10 cellular contexts compared by ENCODE assay signal in genomic region chr2:47065771-47066380, GRCh38.
DNase-seq lines count a peak whose midpoint lies in the region; ATAC-seq, FAIRE-seq and TF ChIP-seq lines count a peak whose summit lies in the region.
"Had no signal": no experiment of that assay in that cellular context is flagged by ENCODE, and none has a peak within 500 bp of the region (broad histone marks: within the 10 kb centered on the region; RNA-seq: fewer than 3 reads in every experiment).

No MANE protein-coding gene starts in this region.

- TF ChIP-seq POLR2A in HepG2 (IDR thresholded peaks at IDR 0.05; ENCODE audit: insufficient read depth in 1 of 2, low read depth in 2 of 2, low read length in 2 of 2) = no peak

- peak overlapping the region; percentile 88 for H2BK120ac ChIP-seq in mesenchymal stem cell (ENCODE audit: low read depth, low read length)

- peak overlapping the region; percentile 53 to 96 for H3K4ac ChIP-seq in mesenchymal stem cell (ENCODE audit: low read depth in 1 of 2, low read length in 2 of 2)

- DNase-seq in HepG2 (ENCODE audit: low spot score) (no peak), colonic mucosa (peak; percentile 83), mesenchymal stem cell (peak; percentile 80), GF-D8 (lab: John Stamatoyannopoulos, UW) (no peak), natural killer cell (no peak)
- DNase-seq: NCI-H146; stimulated activated CD8-positive, alpha-beta memory T cell treated with anti-CD3 and anti-CD28 coated beads, Interleukin-4, amount 100 ng/mL, for 48 hours had no signal

- no TSS peak for BruUV-seq in HepG2 (replicated peaks; lab: Mats Ljungman, UMichigan)

- TF ChIP-seq EP300 in HepG2 (IDR thresholded peaks at IDR 0.05; ENCODE audit: low read depth in 2 of 2, low read length in 2 of 2) = no peak
- TF ChIP-seq EP300 in HepG2 (CRISPR knock-in tag; IDR thresholded peaks at IDR 0.05; ENCODE audit: borderline replicate concordance) = no peak

- H3K36me3 Mint-ChIP-seq in natural killer cell = peaks cover 8% of the 10 kb centered on the region

- no peak for FAIRE-seq in HepG2 (lab: Jason Lieb, UNC)

- peaks cover 3 to 13% of the 10 kb centered on the region in 2 donors for H3K27me3 Mint-ChIP-seq in natural killer cell (ENCODE audit: low read depth in 2 of 2)

- H3K36me3 ChIP-seq in liver (ENCODE audit: control insufficient read depth in 4 of 4, insufficient read depth in 3 of 4, low read depth in 1 of 4, low read length in 3 of 4) = peaks cover 0 to 5% (median 1%) of the 10 kb centered on the region in 4 donors
- H3K36me3 ChIP-seq in HepG2 (replicated peaks in 1 of 2; ENCODE audit: control insufficient read depth in 1 of 2, insufficient read depth in 2 of 2, low read length in 2 of 2) = peaks cover 12 to 33% of the 10 kb centered on the region in 2 experiments
- H3K36me3 ChIP-seq in colonic mucosa = no peaks in the 10 kb centered on the region
- H3K36me3 ChIP-seq in mesenchymal stem cell (ENCODE audit: control insufficient read depth in 1 of 2, insufficient read depth in 2 of 2, low read depth in 1 of 2, low read length in 2 of 2) = peaks cover 13 to 62% of the 10 kb centered on the region in 2 experiments

- H3K27me3 ChIP-seq in liver (ENCODE audit: control insufficient read depth in 4 of 4, insufficient read depth in 4 of 4, low read length in 3 of 4) (no peaks in the 10 kb centered on the region), HepG2 (ENCODE audit: control insufficient read depth in 1 of 2, insufficient read depth in 2 of 2, low read length in 2 of 2) (no peaks in the 10 kb centered on the region), colonic mucosa (no peaks in the 10 kb centered on the region), mesenchymal stem cell (ENCODE audit: control insufficient read depth in 1 of 2, insufficient read depth in 1 of 2, low read length in 2 of 2) (no peaks in the 10 kb centered on the region)

- no peaks in the 10 kb centered on the region for H3K9me3 Mint-ChIP-seq in natural killer cell

- in situ Hi-C loops in HepG2 (cut with HindIII; ENCODE audit: extremely low pct_ligation_motif_present, low pct_unique_long_range_greater_than_20kb) = no loop called here

- H3K27ac Mint-ChIP-seq in natural killer cell = no peak overlapping the region

- H2BK12ac ChIP-seq in mesenchymal stem cell (ENCODE audit: low read length in 2 of 2) = peak overlapping the region; percentile 96 to 97

- no peak overlapping the region for H3K23ac ChIP-seq in mesenchymal stem cell (ENCODE audit: low read length in 2 of 2)

- no peak overlapping the region for H3K4me2 ChIP-seq in HepG2 (ENCODE audit: low read depth, low read length)
- H3K4me2 ChIP-seq in mesenchymal stem cell (ENCODE audit: low read length, poor library complexity, severe bottlenecking) = no peak overlapping the region

- H2AK5ac ChIP-seq in mesenchymal stem cell (ENCODE audit: low read length, severe bottlenecking) = peak overlapping the region; percentile 97

- POLR2A ChIA-PET in HepG2 (lab: Yijun Ruan, JAX) = interaction anchor here (8.1 kb wide), 1 partner anchor 13 kb away, joined by 134 read pairs; no protein-coding TSS in a partner anchor

- H3K4me1 ChIP-seq in liver (ENCODE audit: control insufficient read depth in 4 of 4, insufficient read depth in 4 of 4, low read length in 3 of 4) (peaks cover 2 to 30% (median 17%) of the 10 kb centered on the region in 4 donors), HepG2 (ENCODE audit: insufficient read depth, low read length) (peaks cover 64% of the 10 kb centered on the region), colonic mucosa (peaks cover 25% of the 10 kb centered on the region), mesenchymal stem cell (ENCODE audit: control insufficient read depth, insufficient read depth, low read depth, low read length) (peaks cover 42% of the 10 kb centered on the region)

- CTCF ChIA-PET in HepG2 (lab: Yijun Ruan, JAX; ENCODE audit: low intra/inter-chr PET ratio, low total read pairs) = no interaction called here

- H2AFZ ChIP-seq in HepG2 (ENCODE audit: low read length) = no peak overlapping the region
- no peak overlapping the region for H2AFZ ChIP-seq in mesenchymal stem cell (ENCODE audit: low read depth, low read length)

- H3K14ac ChIP-seq in mesenchymal stem cell (ENCODE audit: low read length in 2 of 2) = no peak overlapping the region

- TF ChIP-seq CTCF in liver (IDR thresholded peaks at IDR 0.05; ENCODE audit: low read depth, low read length, missing input control) (no peak), HepG2 (CRISPR knock-in tag; IDR thresholded peaks at IDR 0.05) (no peak), colonic mucosa (IDR thresholded peaks at IDR 0.05) (no peak), natural killer cell (IDR thresholded peaks at IDR 0.05) (no peak)

- H2BK15ac ChIP-seq in mesenchymal stem cell (ENCODE audit: low read depth, poor library complexity, severe bottlenecking) = peak overlapping the region; percentile 100

- H4K8ac ChIP-seq in mesenchymal stem cell (ENCODE audit: low read length) = peak overlapping the region; percentile 93

- TF ChIP-seq RAD21 in liver (IDR thresholded peaks at IDR 0.05) (peak in 1 of 2 donors; percentile 19), HepG2 (CRISPR knock-in tag; IDR thresholded peaks at IDR 0.05) (no peak)

- H3K4me3 ChIP-seq in liver (ENCODE audit: low read depth in 1 of 3, low read length in 3 of 3) (no peak overlapping the region), HepG2 (replicated peaks in 1 of 3; ENCODE audit: insufficient read depth in 1 of 3, low read depth in 2 of 3, low read length in 3 of 3) (no peak overlapping the region), colonic mucosa (no peak overlapping the region), mesenchymal stem cell (ENCODE audit: insufficient read depth in 1 of 2, low read depth in 1 of 2, low read length in 2 of 2) (no peak overlapping the region)

- peak overlapping the region; percentile 99 for H4K91ac ChIP-seq in mesenchymal stem cell (ENCODE audit: low read length)

- ATAC-seq in HepG2 (no peak), natural killer cell (no peak), GM19467 (IDR thresholded peaks at IDR 0.05; ENCODE audit: unreplicated experiment) (no peak), HG02588 (IDR thresholded peaks at IDR 0.05; ENCODE audit: unreplicated experiment) (no peak)

- H3K79me2 ChIP-seq in HepG2 (ENCODE audit: insufficient read depth, low read length) = no peaks in the 10 kb centered on the region

- intact Hi-C loops in HepG2 (cut with micrococcal nuclease; ENCODE audit: unreplicated experiment) (no loop called here), colonic mucosa (cut with DNase I) (no loop called here), natural killer cell (cut with micrococcal nuclease) (no loop called here)

- no peak overlapping the region for H3K4me3 Mint-ChIP-seq in natural killer cell

- H3K79me1 ChIP-seq in mesenchymal stem cell (replicated peaks; ENCODE audit: low read length, poor library complexity, severe bottlenecking) = peaks cover 10% of the 10 kb centered on the region

- H3K27ac ChIP-seq in liver (ENCODE audit: low read depth in 1 of 2, low read length in 2 of 2) = peak overlapping the region; percentile 19 to 35
- no peak overlapping the region for H3K27ac ChIP-seq in HepG2 (ENCODE audit: extremely low read length, insufficient read depth, low read length)
- H3K27ac ChIP-seq in colonic mucosa = peak overlapping the region; percentile 78
- H3K27ac ChIP-seq in mesenchymal stem cell (ENCODE audit: low read length, poor library complexity, severe bottlenecking) = peak overlapping the region; percentile 77

- H3K9me3 ChIP-seq in liver (ENCODE audit: control insufficient read depth in 4 of 4, low read length in 3 of 4) (no peaks in the 10 kb centered on the region), HepG2 (ENCODE audit: low read length) (no peaks in the 10 kb centered on the region), colonic mucosa (no peaks in the 10 kb centered on the region), mesenchymal stem cell (ENCODE audit: control insufficient read depth, low read length) (no peaks in the 10 kb centered on the region)

- H3K9ac ChIP-seq in liver (ENCODE audit: low read depth in 1 of 2, low read length in 2 of 2) = no peak overlapping the region
- H3K9ac ChIP-seq in HepG2 (ENCODE audit: insufficient read depth, low read depth, low read length) = no peak overlapping the region
- H3K9ac ChIP-seq in colonic mucosa (ENCODE audit: low read depth in 2 of 2, low read length in 2 of 2) = peak overlapping the region; percentile 8 to 68
- peak overlapping the region; percentile 33 for H3K9ac ChIP-seq in mesenchymal stem cell (ENCODE audit: low read length)

- H4K20me1 ChIP-seq in HepG2 (ENCODE audit: insufficient read depth, low read length) = no peaks in the 10 kb centered on the region

- peaks cover 10 to 24% of the 10 kb centered on the region in 2 donors for H3K4me1 Mint-ChIP-seq in natural killer cell

- peak overlapping the region; percentile 60 for H2BK5ac ChIP-seq in mesenchymal stem cell (ENCODE audit: low read depth, low read length, poor library complexity, severe bottlenecking)

- H3K18ac ChIP-seq in mesenchymal stem cell (ENCODE audit: low read depth in 1 of 2, low read length in 2 of 2) = peak overlapping the region; percentile 97 to 98

- WGBS in liver = 67% methylated on average over 4 of the region's 4 CpGs
- WGBS in HepG2 (ENCODE audit: low lambda C conversion rate) = 95% methylated on average over 4 of the region's 4 CpGs
- 2% methylated on average over 3 of the region's 4 CpGs for WGBS in mesenchymal stem cell

TF ChIP-seq in liver, 16 proteins besides CTCF, POLR2A, EP300 and RAD21:
- no peak for TF ChIP-seq YY1 (IDR thresholded peaks at IDR 0.05)
- TF ChIP-seq RXRA (IDR thresholded peaks at IDR 0.05) = peak; percentile 23 to 36
- peak; percentile 11 for TF ChIP-seq NR2F2 (IDR thresholded peaks at IDR 0.05)

TF ChIP-seq in HepG2, 621 proteins besides CTCF, POLR2A, EP300 and RAD21 (continues in another document):
- TF ChIP-seq MAFK (conservative IDR thresholded peaks at IDR 0.05 in 1 of 2, IDR thresholded peaks at IDR 0.05 in 1 of 2; ENCODE audit: low read length in 2 of 2) = no peak

Comparison
In these comparisons a context has a peak if more than half of its experiments do, and no peak if none do; other contexts are left out.
1. H3K9ac ChIP-seq: peak in colonic mucosa (2 of 2) and mesenchymal stem cell (single experiment); none in liver (0 of 2) and HepG2 (single experiment).
2. DNase-seq: peak in colonic mucosa (single experiment) and mesenchymal stem cell (single experiment); none in HepG2 (single experiment), GF-D8 (single experiment) and natural killer cell (single experiment).